18 cellular contexts compared by ENCODE assay signal in genomic region chr14:68972507-68973272, GRCh38. TPM values are rescaled to one million over a fixed set of nuclear protein-coding genes. Genes with fewer than 3 reads are reported as not detected.
DNase-seq lines count a peak whose midpoint lies in the region; ATAC-seq, FAIRE-seq and TF ChIP-seq lines count a peak whose summit lies in the region.
"Had no signal": no experiment of that assay in that cellular context is flagged by ENCODE, and none has a peak within 500 bp of the region (broad histone marks: within the 10 kb centered on the region; RNA-seq: fewer than 3 reads in every experiment).

No MANE protein-coding gene starts in this region.

- H3K27me3 ChIP-seq in breast epithelium: no peaks in the 10 kb centered on the region
- no peaks in the 10 kb centered on the region for H3K27me3 ChIP-seq in thoracic aorta (replicated peaks; ENCODE audit: insufficient read depth)
- H3K27me3 ChIP-seq: BLaER1 treated with 17β-estradiol and CSF1 and Interleukin-3, amounts not matched to agents 10 nM and 100 nM; neural progenitor cell had no signal

- intact Hi-C loops in breast epithelium (cut with DNase I; ENCODE audit: low total_unique reads): loop anchor here (10.0 kb wide), 1 partner anchor 828 kb away; no protein-coding TSS in a partner anchor
- intact Hi-C loops in CD14-positive monocyte (cut with micrococcal nuclease): no loop called here

- H3K4me3 ChIP-seq in breast epithelium: peak overlapping the region in 1 of 3 donors; percentile 45
- H3K4me3 ChIP-seq in thoracic aorta: peak overlapping the region; percentile 99
- H3K4me3 ChIP-seq: lung, neural progenitor cell, SK-N-MC had no signal

- ATAC-seq in thoracic aorta (ENCODE audit: insufficient number of reproducible peaks, low FRiP score, low read depth): no peak
- ATAC-seq: activated T-cell treated with anti-CD3 and anti-CD28 coated beads, Interleukin-2, amount 50 U/mL, for 72 hours; right cardiac atrium had no signal

- no peaks in the 10 kb centered on the region for H3K27me3 Mint-ChIP-seq in CD14-positive monocyte (ENCODE audit: low read depth in 3 of 3)

- peaks cover 37 to 53% of the 10 kb centered on the region in 2 donors for H3K36me3 Mint-ChIP-seq in CD14-positive monocyte

- no peak overlapping the region for H3K4me3 Mint-ChIP-seq in CD14-positive monocyte
- H3K4me3 Mint-ChIP-seq: neural progenitor cell had no signal

- H3K9me3 ChIP-seq in breast epithelium: no peaks in the 10 kb centered on the region
- no peaks in the 10 kb centered on the region for H3K9me3 ChIP-seq in thoracic aorta

- H3K9me3 Mint-ChIP-seq in CD14-positive monocyte: peaks cover 10 to 13% (median 12%) of the 10 kb centered on the region in 7 donors
- H3K9me3 Mint-ChIP-seq: neural progenitor cell had no signal

- H3K36me3 ChIP-seq in breast epithelium: no peaks in the 10 kb centered on the region
- H3K36me3 ChIP-seq in thoracic aorta: peaks cover 30% of the 10 kb centered on the region
- H3K36me3 ChIP-seq: neural progenitor cell had no signal

- peaks cover 16 to 78% of the 10 kb centered on the region in 2 donors for H3K4me1 ChIP-seq in breast epithelium
- H3K4me1 ChIP-seq in thoracic aorta (ENCODE audit: control insufficient read depth in 1 of 2, low read depth in 2 of 2): peaks cover 78 to 94% of the 10 kb centered on the region in 2 donors

- peaks cover 64% of the 10 kb centered on the region for H3K4me1 Mint-ChIP-seq in CD14-positive monocyte

- no peak for TF ChIP-seq CTCF in breast epithelium (IDR thresholded peaks at IDR 0.05)
- no peak for TF ChIP-seq CTCF in thoracic aorta (IDR thresholded peaks at IDR 0.05)
- TF ChIP-seq CTCF in CD14-positive monocyte (IDR thresholded peaks at IDR 0.05): no peak

- H3K27ac ChIP-seq in breast epithelium: peak overlapping the region; percentile 40 to 99
- H3K27ac ChIP-seq in thoracic aorta: peak overlapping the region; percentile 100
- H3K27ac ChIP-seq: BLaER1 treated with 17β-estradiol and CSF1 and Interleukin-3, amounts not matched to agents 10 nM and 100 nM; neural progenitor cell; SK-N-MC had no signal

- H3K27ac Mint-ChIP-seq in CD14-positive monocyte: peak overlapping the region in 2 of 7 donors; percentile 23 to 39
- H3K27ac Mint-ChIP-seq: activated T-cell treated with anti-CD3 and anti-CD28 coated beads, Interleukin-2, amount 50 U/mL, for 72 hours; neural progenitor cell had no signal

- DNase-seq in NCI-H69 (lab: John Stamatoyannopoulos, UW) (peak; percentile 51), breast epithelium (ENCODE audit: low spot score in 2 of 2) (no peak), iris pigment epithelial cell (ENCODE audit: low read depth) (peak; percentile 87), thoracic aorta (ENCODE audit: low spot score) (no peak), CD14-positive monocyte (ENCODE audit: low spot score) (no peak), GM19239 (ENCODE audit: insufficient read length, low spot score) (no peak), T-helper 2 cell (no peak), NCI-H2171 treated with DMSO at 0.1 percent for 48 hours (lab: John Stamatoyannopoulos, UW) (no peak)
- DNase-seq: activated CD4-positive, alpha-beta T cell treated with anti-CD3 and anti-CD28 coated beads, Interleukin-2, amount 50 U/mL, for 48 hours; activated T-cell treated with anti-CD3 and anti-CD28 coated beads, Interleukin-2, amount 50 U/mL, for 72 hours; DMS79 treated with DMSO at 0.1 percent for 48 hours; foreskin fibroblast; NCI-H1436 treated with DMSO at 0.1 percent for 48 hours; right cardiac atrium had no signal

- no peak for FAIRE-seq in GM19239 (lab: Jason Lieb, UNC)

- no peak for TF ChIP-seq POLR2A in breast epithelium (IDR thresholded peaks at IDR 0.05)

RNA-seq across cellular contexts. Expression of gene ACTN1, which starts 6.4 kb away (rescaled TPM):
- 100 to 1,000 TPM in 2 of 3 donors, 10 to 100 TPM in 1; 75.0 to 295 (median 290) TPM for total RNA-seq in breast epithelium
- 1,000 to 10,000 TPM; 1,201 to 1,291 TPM for total RNA-seq in thoracic aorta
- polyA plus RNA-seq in CD14-positive monocyte: 10 to 100 TPM; 41.4 to 75.0 TPM

Comparison
In these comparisons a context has a peak if more than half of its experiments do, and no peak if none do; other contexts are left out.
1. DNase-seq: peak in NCI-H69 (single experiment) and iris pigment epithelial cell (single experiment); none in breast epithelium (0 of 2), thoracic aorta (single experiment), CD14-positive monocyte (single experiment), GM19239 (single experiment), T-helper 2 cell (0 of 5) and NCI-H2171 treated with DMSO at 0.1 percent for 48 hours (single experiment).
2. RNA of gene ACTN1, which starts 6.4 kb away (total RNA-seq): 1,201 to 1,291 TPM in thoracic aorta; 75.0 to 295 TPM in breast epithelium; every median in the first group is over 4 times any median in the second.